In genomic region chr11:126329644-126330200, GRCh38 we compare ENCODE assay signal across 16 cellular contexts. TPM values are rescaled to one million over a fixed set of nuclear protein-coding genes. Genes with fewer than 3 reads are reported as not detected.
DNase-seq lines count a peak whose midpoint lies in the region; ATAC-seq and TF ChIP-seq lines count a peak whose summit lies in the region.
"Had no signal": no experiment of that assay in that cellular context is flagged by ENCODE, and none has a peak within 500 bp of the region (broad histone marks: within the 10 kb centered on the region; RNA-seq: fewer than 3 reads in every experiment).

No MANE protein-coding gene starts in this region.

- H3K36me3 Mint-ChIP-seq in activated T-cell treated with anti-CD3 and anti-CD28 coated beads, Interleukin-2, amount 50 U/mL, for 72 hours (ENCODE audit: insufficient read depth in 2 of 2), result peaks cover under 1 to 3% of the 10 kb centered on the region in 2 donors
- H3K36me3 Mint-ChIP-seq in natural killer cell (no peaks in the 10 kb centered on the region), HFFc6 (ENCODE audit: low read depth) (no peaks in the 10 kb centered on the region)

- no peaks in the 10 kb centered on the region for H3K9me3 Mint-ChIP-seq in activated T-cell treated with anti-CD3 and anti-CD28 coated beads, Interleukin-2, amount 50 U/mL, for 72 hours
- H3K9me3 Mint-ChIP-seq in natural killer cell, result no peaks in the 10 kb centered on the region
- H3K9me3 Mint-ChIP-seq in HFFc6, result no peaks in the 10 kb centered on the region
- H3K9me3 Mint-ChIP-seq: nephron had no signal

- DNase-seq in cardiac septum (ENCODE audit: low spot score) (peak; percentile 27), left cardiac atrium (no peak), natural killer cell (peak; percentile 64), HFFc6 (no peak), foreskin melanocyte (no peak)
- peak; percentile 35 to 53 for DNase-seq in activated T-cell treated with anti-CD3 and anti-CD28 coated beads, Interleukin-2, amount 50 U/mL, for 72 hours
- DNase-seq: body of pancreas; COR-L47; MM.1S; NCI-H187; NCI-H446; NK-92 treated with Interleukin-12 subunit alpha and Interleukin-12 subunit beta, amount 100 ng/mL, for 24 hours; stimulated activated CD4-positive, alpha-beta T cell treated with anti-CD3 and anti-CD28 coated beads, Interleukin-2, amount 100 ng/mL, for 48 hours had no signal

- H3K4me1 Mint-ChIP-seq in activated T-cell treated with anti-CD3 and anti-CD28 coated beads, Interleukin-2, amount 50 U/mL, for 72 hours (ENCODE audit: low read depth), result peaks cover 34% of the 10 kb centered on the region
- H3K4me1 Mint-ChIP-seq in natural killer cell (peaks cover 66 to 67% of the 10 kb centered on the region in 2 donors), HFFc6 (ENCODE audit: low read depth) (peaks cover 36% of the 10 kb centered on the region)

- peak overlapping the region in 1 of 2 donors; percentile 69 for H3K4me3 Mint-ChIP-seq in activated T-cell treated with anti-CD3 and anti-CD28 coated beads, Interleukin-2, amount 50 U/mL, for 72 hours
- H3K4me3 Mint-ChIP-seq in natural killer cell (peak overlapping the region; percentile 79), HFFc6 (no peak overlapping the region)
- H3K4me3 Mint-ChIP-seq: activated naive CD8-positive, alpha-beta T cell; nephron had no signal

- no peaks in the 10 kb centered on the region for H3K27me3 Mint-ChIP-seq in activated T-cell treated with anti-CD3 and anti-CD28 coated beads, Interleukin-2, amount 50 U/mL, for 72 hours (ENCODE audit: low read depth)
- H3K27me3 Mint-ChIP-seq in natural killer cell (ENCODE audit: low read depth in 2 of 2) (no peaks in the 10 kb centered on the region), HFFc6 (ENCODE audit: insufficient read depth) (peaks cover 4% of the 10 kb centered on the region; the same call in 1 of the 2 replicates)
- H3K27me3 Mint-ChIP-seq: activated naive CD8-positive, alpha-beta T cell had no signal

- ATAC-seq in left cardiac atrium (no peak), natural killer cell (peak; percentile 63 to 79 (median 74)), HG03280 (IDR thresholded peaks at IDR 0.05; ENCODE audit: unreplicated experiment) (no peak)
- peak; percentile 68 to 73 for ATAC-seq in activated T-cell treated with anti-CD3 and anti-CD28 coated beads, Interleukin-2, amount 50 U/mL, for 72 hours (replicated peaks in 1 of 2)
- ATAC-seq: body of pancreas had no signal

- H3K27ac Mint-ChIP-seq in activated T-cell treated with anti-CD3 and anti-CD28 coated beads, Interleukin-2, amount 50 U/mL, for 72 hours, result peak overlapping the region; percentile 64
- H3K27ac Mint-ChIP-seq in natural killer cell, result peak overlapping the region; percentile 88 to 97
- H3K27ac Mint-ChIP-seq in HFFc6, result no peak overlapping the region
- H3K27ac Mint-ChIP-seq: activated naive CD8-positive, alpha-beta T cell had no signal

- intact Hi-C loops in cardiac septum (cut with DNase I), result no loop called here
- intact Hi-C loops in left cardiac atrium (cut with DNase I), result no loop called here
- intact Hi-C loops in natural killer cell (cut with micrococcal nuclease), result loop anchor here (1.0 to 5.0 kb wide), 4 partner anchors 10 to 817 kb away; no protein-coding TSS in a partner anchor

- no peak for TF ChIP-seq CTCF in natural killer cell (IDR thresholded peaks at IDR 0.05)
- no peak for TF ChIP-seq CTCF in HFFc6 (IDR thresholded peaks at IDR 0.05)

RNA-seq across cellular contexts. Expression of gene ST3GAL4, which starts 25.8 kb away (rescaled TPM):
- total RNA-seq in cardiac septum (55.1 TPM), left cardiac atrium (100 to 1,000 TPM in 1 of 2 donors, 10 to 100 TPM in 1; 57.1 to 109 TPM), natural killer cell (10 to 100 TPM; 43.3 to 57.6 (median 47.3) TPM)
- 10 to 100 TPM; 10.9 to 12.1 TPM for total RNA-seq in activated T-cell treated with anti-CD3 and anti-CD28 coated beads, Interleukin-2, amount 50 U/mL, for 72 hours
- 10 to 100 TPM; 25.9 to 34.6 (median 30.0) TPM for total RNA-seq in HFFc6 (2021; fragmentation: NEBNext Ultra II Directional; extraction: Animal tissue kit (Norgen Biotek cat#: 25700))

RNA-seq across cellular contexts. Expression of gene DCPS, which starts 25.9 kb away (rescaled TPM):
- total RNA-seq in cardiac septum (9.9 TPM), left cardiac atrium (10 to 100 TPM; 11.3 to 13.1 TPM), natural killer cell (10 to 100 TPM; 20.1 to 25.8 (median 23.1) TPM)
- total RNA-seq in activated T-cell treated with anti-CD3 and anti-CD28 coated beads, Interleukin-2, amount 50 U/mL, for 72 hours, result 10 to 100 TPM; 33.9 to 37.7 TPM
- total RNA-seq in HFFc6 (2021; fragmentation: NEBNext Ultra II Directional; extraction: Animal tissue kit (Norgen Biotek cat#: 25700)), result 10 to 100 TPM; 19.0 to 26.6 (median 24.3) TPM

RNA-seq across cellular contexts. Expression of gene TIRAP, which starts 46.8 kb away (rescaled TPM):
- total RNA-seq in cardiac septum, result 8.4 TPM
- total RNA-seq in left cardiac atrium, result 1 to 10 TPM; 7.6 to 8.7 TPM
- 10 to 100 TPM; 14.0 to 15.2 TPM for total RNA-seq in activated T-cell treated with anti-CD3 and anti-CD28 coated beads, Interleukin-2, amount 50 U/mL, for 72 hours
- 10 to 100 TPM; 14.5 to 24.0 (median 19.5) TPM for total RNA-seq in natural killer cell
- 1 to 10 TPM; 7.6 to 9.7 (median 8.2) TPM for total RNA-seq in HFFc6 (2021; fragmentation: NEBNext Ultra II Directional; extraction: Animal tissue kit (Norgen Biotek cat#: 25700))

Comparison
In these comparisons a context has a peak if more than half of its experiments do, and no peak if none do; other contexts are left out.
1. DNase-seq: peak in cardiac septum (single experiment), activated T-cell treated with anti-CD3 and anti-CD28 coated beads, Interleukin-2, amount 50 U/mL, for 72 hours (2 of 2) and natural killer cell (single experiment); none in left cardiac atrium (single experiment), HFFc6 (single experiment) and foreskin melanocyte (single experiment).
2. ATAC-seq: peak in activated T-cell treated with anti-CD3 and anti-CD28 coated beads, Interleukin-2, amount 50 U/mL, for 72 hours (2 of 2) and natural killer cell (3 of 3); none in left cardiac atrium (0 of 2) and HG03280 (single experiment).